Comparison of ENCODE assay signal across 14 cellular contexts in genomic region chr22:36069368-36069767, GRCh38. TPM values are rescaled to one million over a fixed set of nuclear protein-coding genes. Genes with fewer than 3 reads are reported as not detected.
DNase-seq lines count a peak whose midpoint lies in the region; ATAC-seq, FAIRE-seq and TF ChIP-seq lines count a peak whose summit lies in the region.
"Had no signal": no experiment of that assay in that cellular context is flagged by ENCODE, and none has a peak within 500 bp of the region (broad histone marks: within the 10 kb centered on the region; RNA-seq: fewer than 3 reads in every experiment).

No MANE protein-coding gene starts in this region.

- no peak overlapping the region for H4K5ac ChIP-seq in H1 (ENCODE audit: insufficient read length, low read depth, low read length)

- no peak for TF ChIP-seq EP300 in H1 (IDR thresholded peaks at IDR 0.05; ENCODE audit: borderline replicate concordance in 1 of 2, low read depth in 2 of 2, low read length in 2 of 2)

- H4K12ac ChIP-seq in trophoblast cell (ENCODE audit: low read depth, low read length): no peak overlapping the region

- H3K9me3 ChIP-seq in T-helper 17 cell (ENCODE audit: control insufficient read depth, low read length, poor library complexity, severe bottlenecking): no peaks in the 10 kb centered on the region
- no peaks in the 10 kb centered on the region for H3K9me3 ChIP-seq in H1 (ENCODE audit: insufficient read depth in 2 of 2, low read depth in 1 of 2, low read length in 1 of 2)
- no peaks in the 10 kb centered on the region for H3K9me3 ChIP-seq in trophoblast cell (ENCODE audit: insufficient read depth, low read depth, low read length)
- no peaks in the 10 kb centered on the region for H3K9me3 ChIP-seq in right atrium auricular region
- H3K9me3 ChIP-seq: Caco-2, HAP-1 had no signal

- H2AK5ac ChIP-seq in H1 (ENCODE audit: low read depth, low read length) (no peak overlapping the region), trophoblast cell (ENCODE audit: low read length) (no peak overlapping the region)

- peaks cover 0 to 4% (median 0%) of the 10 kb centered on the region in 4 experiments; a peak in 1 of 7 replicates for H3K27me3 ChIP-seq in H1 (replicated peaks in 1 of 4; ENCODE audit: control insufficient read depth in 3 of 4, extremely low read depth in 1 of 4, insufficient read depth in 3 of 4, low read length in 3 of 4)
- no peaks in the 10 kb centered on the region for H3K27me3 ChIP-seq in trophoblast cell (ENCODE audit: insufficient read depth, low read length)
- no peaks in the 10 kb centered on the region for H3K27me3 ChIP-seq in right atrium auricular region

- H3K23ac ChIP-seq in H1 (ENCODE audit: insufficient read length) (no peak overlapping the region), trophoblast cell (ENCODE audit: low read length) (no peak overlapping the region)

- no peaks in the 10 kb centered on the region for H3K79me1 ChIP-seq in H1 (ENCODE audit: low read depth, low read length)
- H3K79me1 ChIP-seq in trophoblast cell (ENCODE audit: low read length): peaks cover 7% of the 10 kb centered on the region

- TF ChIP-seq CTCF in H1 (IDR thresholded peaks at IDR 0.05; ENCODE audit: control extremely low read depth in 1 of 3, insufficient read depth in 1 of 3, low read depth in 1 of 3, low read length in 3 of 3) (no peak), right atrium auricular region (IDR thresholded peaks at IDR 0.05) (no peak)

- no peaks in the 10 kb centered on the region for H3K23me2 ChIP-seq in H1 (ENCODE audit: low read depth, low read length)

- H3K79me2 ChIP-seq in H1 (ENCODE audit: control insufficient read depth in 1 of 2, insufficient read depth in 2 of 2, low read length in 2 of 2) (no peaks in the 10 kb centered on the region), trophoblast cell (ENCODE audit: control insufficient read depth, insufficient read depth, low read length, poor library complexity) (peaks cover 2% of the 10 kb centered on the region)

- H3K14ac ChIP-seq in H1 (ENCODE audit: insufficient read length) (no peak overlapping the region), trophoblast cell (ENCODE audit: low read length) (no peak overlapping the region)

- H2BK5ac ChIP-seq in H1 (ENCODE audit: low read depth, low read length) (no peak overlapping the region), trophoblast cell (ENCODE audit: low read depth, low read length, poor library complexity) (no peak overlapping the region)

- H3K56ac ChIP-seq in H1 (replicated peaks; ENCODE audit: insufficient read length, low read depth, low read length): no peak overlapping the region

- H3K4me3 ChIP-seq in H1 (ENCODE audit: extremely low read depth in 1 of 4, insufficient read depth in 2 of 4, low read depth in 3 of 4, low read length in 4 of 4) (no peak overlapping the region), trophoblast cell (ENCODE audit: low read depth, low read length) (no peak overlapping the region), right atrium auricular region (no peak overlapping the region)
- H3K4me3 ChIP-seq: GM12878, HAP-1 had no signal

- H4K8ac ChIP-seq in H1 (ENCODE audit: extremely low read depth, insufficient read depth, low read length): no peak overlapping the region
- H4K8ac ChIP-seq in trophoblast cell (ENCODE audit: low read depth, low read length): no peak overlapping the region

- peaks cover 0 to 5% (median 3%) of the 10 kb centered on the region in 4 experiments; a peak in 4 of 7 replicates for H3K4me1 ChIP-seq in H1 (replicated peaks in 1 of 4; ENCODE audit: control insufficient read depth in 3 of 4, insufficient read depth in 4 of 4, low read length in 3 of 4)
- peaks cover 2 to 10% of the 10 kb centered on the region in 2 experiments for H3K4me1 ChIP-seq in trophoblast cell (ENCODE audit: control insufficient read depth in 1 of 2, insufficient read depth in 2 of 2, low read length in 2 of 2)
- H3K4me1 ChIP-seq in right atrium auricular region: peaks cover 0 to 6% of the 10 kb centered on the region in 2 donors
- H3K4me1 ChIP-seq: Caco-2 had no signal

- DNase-seq in T-helper 17 cell: no peak
- no peak for DNase-seq in H1 (ENCODE audit: low read depth in 1 of 2, low spot score in 2 of 2)
- peak; percentile 52 to 53 for DNase-seq in trophoblast cell
- no peak for DNase-seq in inferior parietal cortex (ENCODE audit: extremely low spot score)
- DNase-seq in right atrium auricular region (ENCODE audit: low spot score): no peak
- DNase-seq in cerebellar nuclear complex (lab: John Stamatoyannopoulos, UW): no peak
- DNase-seq: Caco-2; CD4-positive, alpha-beta T cell; DND-41; EL had no signal

- H3K27ac Mint-ChIP-seq in T-helper 17 cell: no peak overlapping the region
- H3K27ac Mint-ChIP-seq: CD4-positive, alpha-beta T cell had no signal

- TF ChIP-seq POLR2A in H1 (IDR thresholded peaks at IDR 0.05; ENCODE audit: control extremely low read depth in 1 of 2, low read depth in 2 of 2, low read length in 2 of 2): no peak

- POLR2A ChIA-PET in H1 (lab: Charles Lee; ENCODE audit: partially characterized antibody): interaction anchor here (0.7 kb wide), 1 partner anchor 324 kb away, joined by 3 read pairs; no protein-coding TSS in a partner anchor

- H2AFZ ChIP-seq in H1 (ENCODE audit: low read length) (no peak overlapping the region), trophoblast cell (ENCODE audit: insufficient read depth, low read length, poor library complexity) (no peak overlapping the region)

- peak overlapping the region; percentile 4; the same call in 1 of the 2 replicates for H2BK15ac ChIP-seq in H1 (ENCODE audit: low read length)

- no peak overlapping the region for H3K18ac ChIP-seq in H1 (ENCODE audit: extremely low read depth, low read length)
- no peak overlapping the region for H3K18ac ChIP-seq in trophoblast cell (ENCODE audit: low read length)

- no peak overlapping the region for H2BK120ac ChIP-seq in H1 (replicated peaks; ENCODE audit: low read depth, low read length)
- no peak overlapping the region for H2BK120ac ChIP-seq in trophoblast cell (ENCODE audit: insufficient read depth, low read length, poor library complexity)

- no peak overlapping the region for H3K4ac ChIP-seq in H1 (replicated peaks; ENCODE audit: insufficient read length, low read depth, low read length)
- H3K4ac ChIP-seq in trophoblast cell (ENCODE audit: low read depth, low read length): no peak overlapping the region

- 83% methylated on average over 10 of the region's 10 CpGs; no CpG with 5 or more reads in 1 of the 2 experiments for WGBS in H1 (ENCODE audit: extremely low coverage in 1 of 2, insufficient coverage in 1 of 2, insufficient read length in 1 of 2, insufficient replicate concordance in 2 of 2, low coverage in 1 of 2, low lambda C conversion rate in 2 of 2, missing lambda C conversion rate in 1 of 2), 2 experiments
- WGBS in trophoblast cell (ENCODE audit: extremely low coverage, insufficient coverage, insufficient read length): no CpG with 5 or more reads among the region's 10 CpGs

- no peak for TF ChIP-seq RAD21 in H1 (IDR thresholded peaks at IDR 0.05 in 1 of 2, conservative IDR thresholded peaks at IDR 0.05 in 1 of 2; ENCODE audit: low read depth in 2 of 2, low read length in 2 of 2)

- H3K4me2 ChIP-seq in H1 (ENCODE audit: insufficient read depth in 1 of 2, low read depth in 2 of 2, low read length in 2 of 2): no peak overlapping the region
- no peak overlapping the region for H3K4me2 ChIP-seq in trophoblast cell (ENCODE audit: low read length)

- no peak overlapping the region for H4K91ac ChIP-seq in H1 (replicated peaks; ENCODE audit: insufficient read length, low read length)
- no peak overlapping the region for H4K91ac ChIP-seq in trophoblast cell (ENCODE audit: low read depth, low read length)

- H3K27ac ChIP-seq in H1 (ENCODE audit: low read depth, low read length) (no peak overlapping the region), trophoblast cell (ENCODE audit: low read depth, low read length) (no peak overlapping the region), right atrium auricular region (no peak overlapping the region)
- H3K27ac ChIP-seq: C4-2B had no signal

- ATAC-seq in T-helper 17 cell: no peak

- H2BK12ac ChIP-seq in H1 (ENCODE audit: low read depth, low read length): no peak overlapping the region
- H2BK12ac ChIP-seq in trophoblast cell (ENCODE audit: low read length): no peak overlapping the region

- H3K36me3 Mint-ChIP-seq in T-helper 17 cell (ENCODE audit: low read depth): no peaks in the 10 kb centered on the region

- no peaks in the 10 kb centered on the region for H4K20me1 ChIP-seq in H1 (replicated peaks in 1 of 2; ENCODE audit: control insufficient read depth in 1 of 2, insufficient read depth in 2 of 2, low read length in 2 of 2)

- H3K36me3 ChIP-seq in H1 (ENCODE audit: control insufficient read depth in 2 of 4, insufficient read depth in 4 of 4, low read length in 3 of 4) (no peaks in the 10 kb centered on the region), trophoblast cell (ENCODE audit: control insufficient read depth in 1 of 2, insufficient read depth in 2 of 2, low read length in 2 of 2) (no peaks in the 10 kb centered on the region), right atrium auricular region (no peaks in the 10 kb centered on the region)
- H3K36me3 ChIP-seq: HAP-1 had no signal

- peaks cover 7% of the 10 kb centered on the region for H3K4me1 Mint-ChIP-seq in T-helper 17 cell

- FAIRE-seq in H1 (lab: Jason Lieb, UNC): no peak
- FAIRE-seq: A204.1, GM12878 had no signal

- H3K27me3 Mint-ChIP-seq in T-helper 17 cell: peaks cover 4% of the 10 kb centered on the region
- H3K27me3 Mint-ChIP-seq: CD4-positive, alpha-beta T cell had no signal

- CTCF ChIA-PET in H1 (lab: Charles Lee; ENCODE audit: partially characterized antibody): interaction anchor here (0.8 to 2.0 kb wide), 4 partner anchors 8 to 226 kb away, joined by 3 to 7 read pairs (median 4); no protein-coding TSS in a partner anchor

- H3K9ac ChIP-seq in H1 (replicated peaks in 1 of 4; ENCODE audit: extremely low read depth in 1 of 4, low read depth in 3 of 4, low read length in 3 of 4): no peak overlapping the region
- no peak overlapping the region for H3K9ac ChIP-seq in trophoblast cell (ENCODE audit: low read length)

- peak overlapping the region; percentile 41 for H3K4me3 Mint-ChIP-seq in T-helper 17 cell
- H3K4me3 Mint-ChIP-seq: CD4-positive, alpha-beta T cell had no signal

- H2BK20ac ChIP-seq in H1 (ENCODE audit: low read length): no peak overlapping the region

TF ChIP-seq in H1, 55 proteins besides CTCF, POLR2A, EP300 and RAD21 (continues in another document):
- no peak for TF ChIP-seq CHD1 (IDR thresholded peaks at IDR 0.05; ENCODE audit: low read depth, low read length)

RNA-seq across cellular contexts. Expression of gene RBFOX2, which starts 40.7 kb away (rescaled TPM):
- total RNA-seq in T-helper 17 cell (under 1 TPM; 0.23 to 0.97 TPM), right atrium auricular region (10 to 100 TPM; 81.8 to 86.0 TPM)
- 108 and 121 TPM in 2 replicates for total RNA-seq in H1 (2021; fragmentation: NEBNext Ultra II Directional; extraction: Animal tissue kit (Norgen Biotek cat#: 25700))
- polyA plus RNA-seq in H1 (2011; rRNA removed): 122 and 138 TPM in 2 replicates
- 125 TPM for polyA plus RNA-seq in H1 (2011; cell fraction: cytosol; rRNA removed)
- 169 TPM for polyA plus RNA-seq in H1 (2011; cell fraction: nucleus; rRNA removed)
- 66.5 to 88.5 TPM (median 83.3 TPM) in 4 replicates for polyA plus RNA-seq in H1 (2012, experiment 1 of 2)
- polyA plus RNA-seq in H1 (2012, experiment 2 of 2): 21.5 TPM
- 74.2 TPM for polyA plus RNA-seq in H1 (2013, experiment 1 of 2)
- polyA plus RNA-seq in H1 (2013, experiment 2 of 2): 74.1 TPM
- 181 and 254 TPM in 2 replicates for polyA minus RNA-seq in H1 (2011; rRNA and poly(A)+ RNA removed)
- 83.7 TPM for polyA minus RNA-seq in H1 (2011; cell fraction: cytosol; rRNA and poly(A)+ RNA removed)
- 129 TPM for polyA minus RNA-seq in H1 (2011; cell fraction: nucleus; rRNA and poly(A)+ RNA removed)
- polyA plus RNA-seq in trophoblast cell (2013): 91.2 and 98.7 TPM in 2 replicates

Comparison
In these comparisons a context has a peak if more than half of its experiments do, and no peak if none do; other contexts are left out.
1. DNase-seq: peak in trophoblast cell (2 of 2); none in T-helper 17 cell (0 of 3), H1 (0 of 2), inferior parietal cortex (single experiment), right atrium auricular region (single experiment) and cerebellar nuclear complex (0 of 2).
2. RNA of gene RBFOX2, which starts 40.7 kb away (total RNA-seq): 108 to 121 TPM in H1 and 81.8 to 86.0 TPM in right atrium auricular region; 0.23 to 0.97 TPM in T-helper 17 cell; every median in the first group is over 10 times any median in the second.